In genomic region chr1:59674605-59675004, GRCh38 we compare ENCODE assay signal across 12 cellular contexts.
DNase-seq lines count a peak whose midpoint lies in the region; ATAC-seq and TF ChIP-seq lines count a peak whose summit lies in the region.
"Had no signal": no experiment of that assay in that cellular context is flagged by ENCODE, and none has a peak within 500 bp of the region (broad histone marks: within the 10 kb centered on the region; RNA-seq: fewer than 3 reads in every experiment).

No MANE protein-coding gene starts in this region.

- peak; percentile 59 for ATAC-seq in left lung
- ATAC-seq in GM19035 (IDR thresholded peaks at IDR 0.05; ENCODE audit: unreplicated experiment): no peak
- ATAC-seq in omental fat pad (ENCODE audit: low FRiP score): no peak
- no peak for ATAC-seq in GM19351 (IDR thresholded peaks at IDR 0.05; ENCODE audit: unreplicated experiment)
- ATAC-seq: activated CD4-positive, CD25-positive, alpha-beta regulatory T cell treated with anti-CD3 and anti-CD28 coated beads, Interleukin-2, amount 50 U/mL, for 24 hours had no signal

- no peaks in the 10 kb centered on the region for H3K27me3 ChIP-seq in left lung
- no peaks in the 10 kb centered on the region for H3K27me3 ChIP-seq in transverse colon

- no peaks in the 10 kb centered on the region for H3K36me3 Mint-ChIP-seq in brain

- peaks cover 46% of the 10 kb centered on the region for H3K4me1 Mint-ChIP-seq in brain

- H3K9me3 Mint-ChIP-seq in brain: peaks cover 0 to 3% (median 0%) of the 10 kb centered on the region in 5 experiments

- in situ Hi-C loops in transverse colon (cut with MboI; ENCODE audit: low pct_ligation_motif_present in 1 of 4, low pct_unique_long_range_greater_than_20kb in 1 of 4, low sequenced_read_pairs in 3 of 4): no loop called here

- H3K9me3 ChIP-seq in left lung (no peaks in the 10 kb centered on the region), transverse colon (no peaks in the 10 kb centered on the region)

- H3K36me3 ChIP-seq in left lung (no peaks in the 10 kb centered on the region), transverse colon (no peaks in the 10 kb centered on the region)

- peaks cover 27 to 87% of the 10 kb centered on the region in 2 donors for H3K4me1 ChIP-seq in left lung
- peaks cover 0 to 29% (median 21%) of the 10 kb centered on the region in 4 donors for H3K4me1 ChIP-seq in transverse colon

- intact Hi-C loops in left lung (cut with DNase I) (no loop called here), transverse colon (cut with DNase I; ENCODE audit: low total_unique reads) (loop anchor here (10.0 kb wide), 1 partner anchor 230 kb away; no protein-coding TSS in a partner anchor)

- no peak overlapping the region for H3K4me3 Mint-ChIP-seq in brain
- H3K4me3 Mint-ChIP-seq: HFFc6 had no signal

- no peaks in the 10 kb centered on the region for H3K27me3 Mint-ChIP-seq in brain

- DNase-seq in DMS153 (lab: John Stamatoyannopoulos, UW): peak; percentile 10
- no peak for DNase-seq in DMS153 treated with DMSO at 0.1 percent for 48 hours (lab: John Stamatoyannopoulos, UW; ENCODE audit: unreplicated experiment)
- DNase-seq in left lung: no peak
- peak; percentile 8 for DNase-seq in transverse colon
- no peak for DNase-seq in omental fat pad (ENCODE audit: low spot score)
- DNase-seq: cerebellar nuclear complex, HFFc6 had no signal

- WGBS in transverse colon (ENCODE audit: low coverage in 1 of 2), 2 donors: 63 to 66% methylated on average over 1 to 3 of the region's 3 CpGs

- peak overlapping the region in 3 of 5 experiments; percentile 0 to 64 (median 3) for H3K27ac Mint-ChIP-seq in brain
- H3K27ac Mint-ChIP-seq: HFFc6 had no signal

- TF ChIP-seq POLR2A in transverse colon (IDR thresholded peaks at IDR 0.05): no peak

- H3K27ac ChIP-seq in left lung: peak overlapping the region; percentile 84 to 86
- peak overlapping the region; percentile 41 to 76 (median 69) for H3K27ac ChIP-seq in transverse colon
- H3K27ac ChIP-seq: 22Rv1 had no signal

- no peak for TF ChIP-seq EP300 in transverse colon (IDR thresholded peaks at IDR 0.05; ENCODE audit: low read depth)

- TF ChIP-seq CTCF in brain (conservative IDR thresholded peaks at IDR 0.05): no peak
- TF ChIP-seq CTCF in left lung (IDR thresholded peaks at IDR 0.05): no peak
- TF ChIP-seq CTCF in transverse colon (IDR thresholded peaks at IDR 0.05): no peak
- no peak for TF ChIP-seq CTCF in omental fat pad (IDR thresholded peaks at IDR 0.05)

- H3K4me3 ChIP-seq in left lung (no peak overlapping the region), transverse colon (no peak overlapping the region)

Comparison
In these comparisons a context has a peak if more than half of its experiments do, and no peak if none do; other contexts are left out.
1. DNase-seq: peak in DMS153 (single experiment) and transverse colon (single experiment); none in DMS153 treated with DMSO at 0.1 percent for 48 hours (single experiment), left lung (0 of 2) and omental fat pad (single experiment).